In the genomic region with DNA sequence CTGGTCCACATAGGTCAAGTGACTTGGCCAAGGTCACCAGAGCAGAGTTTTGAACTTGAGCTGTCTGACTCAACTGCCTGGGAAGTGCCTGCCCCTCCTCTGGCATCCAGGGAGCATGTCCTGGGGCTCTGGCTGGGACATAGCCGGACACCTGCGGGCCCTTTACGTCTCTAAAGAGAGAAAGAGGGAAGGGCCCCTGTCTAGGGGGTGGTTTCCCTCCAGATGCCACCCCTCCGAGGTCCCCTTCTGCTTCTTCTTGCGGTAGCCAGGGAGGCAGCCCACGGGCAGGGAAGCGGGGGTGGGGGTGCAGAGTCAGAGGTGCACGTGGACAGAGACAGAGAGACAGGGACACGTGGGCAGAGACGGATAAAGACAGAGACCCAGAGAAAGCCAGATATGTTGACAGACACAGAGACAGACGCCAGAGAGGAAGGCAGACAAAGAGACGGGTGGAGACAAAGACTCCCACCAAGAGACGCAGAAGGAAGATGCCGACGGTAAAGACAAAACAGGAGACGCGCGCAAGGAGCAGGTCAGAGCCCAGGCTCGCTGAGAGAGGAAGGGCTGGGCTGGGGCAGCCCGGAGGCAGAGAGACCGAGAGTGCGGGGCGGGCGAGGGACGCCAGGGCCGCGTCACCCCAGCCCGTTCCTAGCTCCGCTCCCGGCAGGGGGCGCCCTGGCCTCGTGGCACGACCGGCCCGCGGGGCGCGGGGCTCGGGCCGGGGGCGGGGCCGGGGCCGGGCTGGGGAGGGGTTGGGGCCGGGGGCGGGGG, we compare ENCODE assay signal across 1 cellular context.
TF ChIP-seq lines count a peak whose summit lies in the region.

No MANE protein-coding gene starts in this region.

TF ChIP-seq in GM12878, 131 proteins besides CTCF, POLR2A, EP300 and RAD21 (continued from another document):
- TF ChIP-seq, protein P1, sequence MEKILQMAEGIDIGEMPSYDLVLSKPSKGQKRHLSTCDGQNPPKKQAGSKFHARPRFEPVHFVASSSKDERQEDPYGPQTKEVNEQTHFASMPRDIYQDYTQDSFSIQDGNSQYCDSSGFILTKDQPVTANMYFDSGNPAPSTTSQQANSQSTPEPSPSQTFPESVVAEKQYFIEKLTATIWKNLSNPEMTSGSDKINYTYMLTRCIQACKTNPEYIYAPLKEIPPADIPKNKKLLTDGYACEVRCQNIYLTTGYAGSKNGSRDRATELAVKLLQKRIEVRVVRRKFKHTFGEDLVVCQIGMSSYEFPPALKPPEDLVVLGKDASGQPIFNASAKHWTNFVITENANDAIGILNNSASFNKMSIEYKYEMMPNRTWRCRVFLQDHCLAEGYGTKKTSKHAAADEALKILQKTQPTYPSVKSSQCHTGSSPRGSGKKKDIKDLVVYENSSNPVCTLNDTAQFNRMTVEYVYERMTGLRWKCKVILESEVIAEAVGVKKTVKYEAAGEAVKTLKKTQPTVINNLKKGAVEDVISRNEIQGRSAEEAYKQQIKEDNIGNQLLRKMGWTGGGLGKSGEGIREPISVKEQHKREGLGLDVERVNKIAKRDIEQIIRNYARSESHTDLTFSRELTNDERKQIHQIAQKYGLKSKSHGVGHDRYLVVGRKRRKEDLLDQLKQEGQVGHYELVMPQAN (conservative IDR thresholded peaks at IDR 0.05), result no peak
- TF ChIP-seq SIN3A (IDR thresholded peaks at IDR 0.05; ENCODE audit: low read depth, low read length) (no peak), BHLHE40 (IDR thresholded peaks at IDR 0.05; ENCODE audit: borderline replicate concordance in 1 of 2, low read depth in 2 of 2, low read length in 1 of 2) (0 out of 4 replicates have a peak, but pooled peaks of 1 of the 2 experiments have one; percentile 17), ZNF217 (IDR thresholded peaks at IDR 0.05) (no peak), CBX3 (IDR thresholded peaks at IDR 0.05; ENCODE audit: borderline replicate concordance, low read depth) (no peak), BRCA1 (IDR thresholded peaks at IDR 0.05; ENCODE audit: low read depth, low read length) (no peak), ZBED1 (IDR thresholded peaks at IDR 0.05; ENCODE audit: borderline replicate concordance) (no peak), SMC3 (IDR thresholded peaks at IDR 0.05; ENCODE audit: borderline replicate concordance, low read length) (peak; percentile 64; the same call in 1 of the 2 replicates), BACH1 (IDR thresholded peaks at IDR 0.05; ENCODE audit: borderline replicate concordance) (0 out of 2 replicates have a peak, but pooled peaks have one; percentile 16), RB1 (IDR thresholded peaks at IDR 0.05; ENCODE audit: borderline replicate concordance) (no peak), TCF3 (IDR thresholded peaks at IDR 0.05; ENCODE audit: borderline replicate concordance, insufficient read depth, low read depth, low read length) (no peak), NR2C1 (IDR thresholded peaks at IDR 0.05) (no peak), ATF7 (IDR thresholded peaks at IDR 0.05; ENCODE audit: low read depth) (no peak), TARDBP (IDR thresholded peaks at IDR 0.05; ENCODE audit: borderline replicate concordance) (no peak), NRF1 (conservative IDR thresholded peaks at IDR 0.05; ENCODE audit: low read depth, low read length) (no peak)
- TF ChIP-seq, protein P2, sequence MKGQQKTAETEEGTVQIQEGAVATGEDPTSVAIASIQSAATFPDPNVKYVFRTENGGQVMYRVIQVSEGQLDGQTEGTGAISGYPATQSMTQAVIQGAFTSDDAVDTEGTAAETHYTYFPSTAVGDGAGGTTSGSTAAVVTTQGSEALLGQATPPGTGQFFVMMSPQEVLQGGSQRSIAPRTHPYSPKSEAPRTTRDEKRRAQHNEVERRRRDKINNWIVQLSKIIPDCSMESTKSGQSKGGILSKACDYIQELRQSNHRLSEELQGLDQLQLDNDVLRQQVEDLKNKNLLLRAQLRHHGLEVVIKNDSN (IDR thresholded peaks at IDR 0.05; ENCODE audit: borderline replicate concordance, extremely low read length, insufficient read depth, low read depth, low read length), result no peak
- TF ChIP-seq, protein P3, sequence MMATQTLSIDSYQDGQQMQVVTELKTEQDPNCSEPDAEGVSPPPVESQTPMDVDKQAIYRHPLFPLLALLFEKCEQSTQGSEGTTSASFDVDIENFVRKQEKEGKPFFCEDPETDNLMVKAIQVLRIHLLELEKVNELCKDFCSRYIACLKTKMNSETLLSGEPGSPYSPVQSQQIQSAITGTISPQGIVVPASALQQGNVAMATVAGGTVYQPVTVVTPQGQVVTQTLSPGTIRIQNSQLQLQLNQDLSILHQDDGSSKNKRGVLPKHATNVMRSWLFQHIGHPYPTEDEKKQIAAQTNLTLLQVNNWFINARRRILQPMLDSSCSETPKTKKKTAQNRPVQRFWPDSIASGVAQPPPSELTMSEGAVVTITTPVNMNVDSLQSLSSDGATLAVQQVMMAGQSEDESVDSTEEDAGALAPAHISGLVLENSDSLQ (IDR thresholded peaks at IDR 0.05), result 0 out of 2 replicates have a peak, but pooled peaks have one; percentile 10
- TF ChIP-seq, protein P4, sequence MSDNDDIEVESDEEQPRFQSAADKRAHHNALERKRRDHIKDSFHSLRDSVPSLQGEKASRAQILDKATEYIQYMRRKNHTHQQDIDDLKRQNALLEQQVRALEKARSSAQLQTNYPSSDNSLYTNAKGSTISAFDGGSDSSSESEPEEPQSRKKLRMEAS (IDR thresholded peaks at IDR 0.05; ENCODE audit: low read depth, low read length), result no peak
